17 cellular contexts compared by ENCODE assay signal in the genomic region with DNA sequence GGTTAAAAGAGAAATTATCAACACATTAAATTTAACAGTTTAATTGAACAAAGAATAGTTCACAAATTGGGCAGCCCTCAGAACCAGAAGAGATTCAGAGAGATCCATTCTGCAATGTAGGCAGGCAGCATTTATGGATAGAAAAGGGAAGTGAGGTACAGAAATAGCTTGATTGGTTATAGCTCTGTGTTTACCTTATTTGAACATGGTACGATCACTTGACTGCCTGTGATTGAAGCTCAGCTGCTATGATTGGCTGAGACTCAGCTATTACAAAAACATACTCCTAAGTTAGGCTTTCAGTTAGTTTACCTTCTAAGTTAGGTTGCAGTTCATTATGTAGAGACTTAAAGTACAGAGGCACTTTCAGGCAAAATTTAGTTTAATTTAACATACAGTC.
"Had no signal": no experiment of that assay in that cellular context is flagged by ENCODE, and none has a peak within 500 bp of the region (broad histone marks: within the 10 kb centered on the region; RNA-seq: fewer than 3 reads in every experiment).

No MANE protein-coding gene starts in this region.

- H3K27me3 ChIP-seq: tibial nerve, uterus had no signal

- DNase-seq: activated CD4-positive, alpha-beta T cell treated with anti-CD3 and anti-CD28 coated beads, Interleukin-2, amount 10 ng/mL, durations not matched to agents 24 days and 14 days; activated CD4-positive, CD25-positive, alpha-beta regulatory T cell; activated CD8-positive, alpha-beta memory T cell treated with anti-CD3 and anti-CD28 coated beads, Interleukin-2, amount 50 U/mL, for 4 hours; activated CD8-positive, alpha-beta T cell treated with anti-CD3 and anti-CD28 coated beads, Interleukin-2, amount 10 ng/mL, durations not matched to agents 7 days and 5 days; activated gamma-delta T cell; activated T-cell treated with anti-CD3 and anti-CD28 coated beads, Interleukin-2, amount 50 U/mL, for 48 hours; caudate nucleus; midbrain; posterior cingulate gyrus; retina; stimulated activated CD4-positive, alpha-beta T cell treated with anti-CD3 and anti-CD28 coated beads, Interleukin-12 subunit alpha, Interleukin-12 subunit beta, amount 100 ng/mL, for 4 hours; stimulated activated naive CD4-positive, alpha-beta T cell; uterus had no signal

- H3K27ac ChIP-seq: tibial nerve, uterus had no signal

- ATAC-seq: activated CD8-positive, alpha-beta T cell treated with anti-CD3 and anti-CD28 coated beads, Interleukin-2, amount 10 ng/mL, durations not matched to agents 7 days and 5 days; activated naive CD4-positive, alpha-beta T cell treated with anti-CD3 and anti-CD28 coated beads, Interleukin-2, amount 50 U/mL, for 72 hours; esophagus mucosa had no signal

- H3K36me3 ChIP-seq: uterus had no signal

- H3K9me3 Mint-ChIP-seq: activated CD4-positive, alpha-beta T cell treated with anti-CD3 and anti-CD28 coated beads, Interleukin-2, amount 10 ng/mL, durations not matched to agents 24 days and 14 days; activated naive CD4-positive, alpha-beta T cell treated with anti-CD3 and anti-CD28 coated beads, Interleukin-2, amount 50 U/mL, for 72 hours had no signal

- H3K4me1 ChIP-seq: tibial nerve, uterus had no signal

- H3K27me3 Mint-ChIP-seq: activated CD4-positive, alpha-beta T cell treated with anti-CD3 and anti-CD28 coated beads, Interleukin-2, amount 10 ng/mL, durations not matched to agents 24 days and 14 days had no signal

- H3K4me3 ChIP-seq: lung, tibial nerve, uterus had no signal

- H3K9me3 ChIP-seq: tibial nerve, uterus had no signal

- H3K4me3 Mint-ChIP-seq: activated CD4-positive, alpha-beta T cell treated with anti-CD3 and anti-CD28 coated beads, Interleukin-2, amount 10 ng/mL, durations not matched to agents 24 days and 14 days; activated CD8-positive, alpha-beta T cell treated with anti-CD3 and anti-CD28 coated beads, Interleukin-2, amount 10 ng/mL, durations not matched to agents 7 days and 5 days had no signal

- H3K27ac Mint-ChIP-seq: activated CD4-positive, alpha-beta T cell treated with anti-CD3 and anti-CD28 coated beads, Interleukin-2, amount 10 ng/mL, durations not matched to agents 24 days and 14 days; activated CD8-positive, alpha-beta T cell treated with anti-CD3 and anti-CD28 coated beads, Interleukin-2, amount 10 ng/mL, durations not matched to agents 7 days and 5 days; activated naive CD4-positive, alpha-beta T cell treated with anti-CD3 and anti-CD28 coated beads, Interleukin-2, amount 50 U/mL, for 72 hours had no signal
